In the genomic region with DNA sequence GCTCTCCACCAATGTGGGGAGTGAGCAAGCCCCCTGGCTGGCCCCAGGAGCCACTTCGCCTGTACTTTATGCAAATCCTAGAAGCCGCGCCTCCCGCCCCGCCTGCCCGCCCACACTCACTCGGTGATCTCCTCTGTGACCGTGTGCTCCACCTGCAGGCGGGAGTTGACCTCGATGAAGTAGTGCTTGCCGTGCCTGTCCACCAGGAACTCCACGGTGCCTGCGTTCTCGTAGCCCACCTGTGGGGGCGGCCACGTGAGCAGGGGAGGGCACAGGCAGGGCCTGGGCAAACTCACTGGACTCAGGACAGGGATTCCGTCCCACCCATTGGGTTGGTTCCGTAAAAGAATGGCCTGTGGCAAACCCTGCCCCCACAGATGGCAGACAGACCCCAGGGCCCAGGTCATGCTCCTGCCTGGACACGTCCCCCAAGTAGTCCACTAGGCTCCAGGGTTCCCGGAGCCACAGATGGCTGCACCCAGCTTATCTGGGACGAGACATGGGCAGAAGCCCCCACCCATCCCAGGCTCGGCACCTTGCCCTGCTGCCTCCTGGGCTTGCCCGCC, we compare ENCODE assay signal across 8 cellular contexts. TPM values are rescaled to one million over a fixed set of nuclear protein-coding genes. Genes with fewer than 3 reads are reported as not detected.
A peak's percentile ranks its signal among the peaks of the same experiment; 100 is the strongest.
DNase-seq lines count a peak whose midpoint lies in the region; FAIRE-seq and TF ChIP-seq lines count a peak whose summit lies in the region.

No MANE protein-coding gene starts in this region.

- TF ChIP-seq CTCF in GM12874 (IDR thresholded peaks at IDR 0.05; ENCODE audit: insufficient read depth, low read depth, low read length) (peak; percentile 76), HFFc6 (IDR thresholded peaks at IDR 0.05) (peak; percentile 24; the same call in 1 of the 2 replicates), kidney (IDR thresholded peaks at IDR 0.05; ENCODE audit: borderline replicate concordance, extremely low read depth, insufficient read depth) (no peak), coronary artery (IDR thresholded peaks at IDR 0.05) (no peak)

- H3K9ac ChIP-seq in NT2/D1 (ENCODE audit: insufficient read length, low read depth) (peak overlapping the region; percentile 32), kidney (ENCODE audit: low read length in 2 of 2) (no peak overlapping the region)

- no peak for FAIRE-seq in kidney (lab: Jason Lieb, UNC)

- H3K4me1 ChIP-seq in NT2/D1 (ENCODE audit: insufficient read depth, insufficient read length) (peaks cover 18% of the 10 kb centered on the region), kidney (ENCODE audit: control insufficient read depth in 1 of 2, insufficient read depth in 1 of 2, low read depth in 1 of 2, low read length in 2 of 2) (no peaks in the 10 kb centered on the region)

- H3K27ac ChIP-seq in kidney (ENCODE audit: low read depth in 2 of 2, low read length in 2 of 2), result no peak overlapping the region
- no peak overlapping the region for H3K27ac ChIP-seq in coronary artery

- H3K27me3 ChIP-seq in NT2/D1 (ENCODE audit: insufficient read depth, insufficient read length), result no peaks in the 10 kb centered on the region

- H3K9me3 ChIP-seq in NT2/D1 (ENCODE audit: insufficient read depth, low read length), result no peaks in the 10 kb centered on the region
- no peaks in the 10 kb centered on the region for H3K9me3 ChIP-seq in kidney (ENCODE audit: control insufficient read depth in 1 of 2, low read length in 2 of 2)

- no peak overlapping the region for H3K4me3 Mint-ChIP-seq in HFFc6

- DNase-seq in HFFc6 (no peak), NT2/D1 (ENCODE audit: low read depth, low spot score) (peak; percentile 88), kidney (peak; percentile 81), coronary artery (ENCODE audit: low spot score) (no peak), kidney glomerular epithelial cell (lab: John Stamatoyannopoulos, UW) (no peak)
- DNase-seq in activated T-cell treated with anti-CD3 and anti-CD28 coated beads, Interleukin-2, amount 50 U/mL, for 48 hours, result peak; percentile 87 to 89
- peak; percentile 58 to 65 for DNase-seq in stimulated activated CD8-positive, alpha-beta memory T cell treated with anti-CD3 and anti-CD28 coated beads, Interleukin-4, amount 100 ng/mL, for 4 hours (ENCODE audit: low read depth in 2 of 2, low spot score in 1 of 2)

- H3K4me1 Mint-ChIP-seq in HFFc6 (ENCODE audit: low read depth), result no peaks in the 10 kb centered on the region

- H3K27me3 Mint-ChIP-seq in HFFc6 (ENCODE audit: insufficient read depth), result peaks cover 4% of the 10 kb centered on the region

- intact Hi-C loops in kidney (cut with DNase I), result no loop called here

- peaks cover 28% of the 10 kb centered on the region for H3K36me3 ChIP-seq in NT2/D1 (ENCODE audit: insufficient read depth, insufficient read length, low read length)
- H3K36me3 ChIP-seq in kidney (ENCODE audit: control insufficient read depth in 1 of 2, insufficient read depth in 2 of 2, low read length in 2 of 2), result peaks cover 0 to 18% of the 10 kb centered on the region in 2 donors

- no peak overlapping the region for H3K27ac Mint-ChIP-seq in HFFc6

- H3K36me3 Mint-ChIP-seq in HFFc6 (ENCODE audit: low read depth), result peaks cover 4% of the 10 kb centered on the region; the same call in 1 of the 2 replicates

- H3K4me3 ChIP-seq in NT2/D1 (ENCODE audit: insufficient read length, low read depth) (no peak overlapping the region), kidney (ENCODE audit: low read length in 2 of 2) (no peak overlapping the region), coronary artery (no peak overlapping the region)

- no peaks in the 10 kb centered on the region for H3K9me3 Mint-ChIP-seq in HFFc6

RNA-seq across cellular contexts. Expression of gene LRFN4, which starts 11.9 kb away (rescaled TPM):
- 10 to 100 TPM; 30.3 to 43.4 (median 34.6) TPM for total RNA-seq in HFFc6 (2021; fragmentation: NEBNext Ultra II Directional; extraction: Animal tissue kit (Norgen Biotek cat#: 25700))
- total RNA-seq in kidney, result 22.3 TPM
- 6.8 TPM for polyA plus RNA-seq in kidney (ENCODE audit: insufficient read depth, low read depth, low replicate concordance)

RNA-seq across cellular contexts. Expression of gene RCE1, which starts 25.6 kb away (rescaled TPM):
- total RNA-seq in HFFc6 (2021; fragmentation: NEBNext Ultra II Directional; extraction: Animal tissue kit (Norgen Biotek cat#: 25700)), result 10 to 100 TPM; 13.7 to 18.5 (median 16.3) TPM
- total RNA-seq in kidney, result 22.3 TPM
- polyA plus RNA-seq in kidney (ENCODE audit: insufficient read depth, low read depth, low replicate concordance), result 13.8 TPM

Comparison
In these comparisons a context has a peak if more than half of its experiments do, and no peak if none do; other contexts are left out.
1. CTCF ChIP-seq: peak in GM12874 (single experiment) and HFFc6 (single experiment); none in kidney (single experiment) and coronary artery (single experiment).
2. DNase-seq: peak in NT2/D1 (single experiment), activated T-cell treated with anti-CD3 and anti-CD28 coated beads, Interleukin-2, amount 50 U/mL, for 48 hours (2 of 2), kidney (single experiment) and stimulated activated CD8-positive, alpha-beta memory T cell treated with anti-CD3 and anti-CD28 coated beads, Interleukin-4, amount 100 ng/mL, for 4 hours (2 of 2); none in HFFc6 (single experiment), coronary artery (single experiment) and kidney glomerular epithelial cell (single experiment).